9 cellular contexts compared by ENCODE assay signal in the genomic region with DNA sequence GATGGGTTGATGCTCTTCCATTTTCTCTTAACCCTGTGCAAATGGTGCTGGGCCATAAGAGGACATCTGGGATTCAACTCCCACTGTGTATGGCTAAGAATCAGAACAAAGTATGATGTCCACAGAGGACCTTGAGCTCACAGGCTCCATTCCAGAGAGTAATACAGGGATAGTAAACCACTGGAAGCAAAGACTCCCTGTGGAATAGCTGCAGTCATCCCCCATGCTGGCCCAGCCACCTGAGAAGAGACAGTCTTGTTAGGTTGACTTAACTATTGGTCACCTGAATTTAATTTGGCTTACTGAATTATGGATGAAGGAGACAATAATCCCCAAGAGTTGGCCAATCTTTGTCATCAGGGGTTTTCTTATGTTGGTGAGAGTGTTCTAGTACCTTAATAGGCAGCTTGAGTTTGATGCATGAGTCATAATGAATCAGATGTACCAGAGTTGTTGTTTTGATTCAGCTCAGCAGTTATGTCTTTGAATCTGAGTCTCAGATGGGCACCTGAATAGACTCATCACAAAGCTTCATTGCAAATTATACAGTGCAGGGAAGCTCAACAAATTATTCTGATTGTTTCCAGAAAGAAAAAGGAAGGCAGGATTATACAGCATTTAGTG.
DNase-seq lines count a peak whose midpoint lies in the region; ATAC-seq lines count a peak whose summit lies in the region.
"Had no signal": no experiment of that assay in that cellular context is flagged by ENCODE, and none has a peak within 500 bp of the region (broad histone marks: within the 10 kb centered on the region; RNA-seq: fewer than 3 reads in every experiment).

No MANE protein-coding gene starts in this region.

- H4K12ac ChIP-seq in trophoblast cell (ENCODE audit: low read depth, low read length), result no peak overlapping the region

- no peaks in the 10 kb centered on the region for H3K27me3 ChIP-seq in trophoblast cell (ENCODE audit: insufficient read depth, low read length)

- peaks cover 25% of the 10 kb centered on the region for H3K27me3 Mint-ChIP-seq in activated T-helper 2 cell treated with anti-CD3 and anti-CD28 coated beads, Interferon-gamma antibody, Interleukin-2, Interleukin-4, amounts not matched to agents 10 μg/mL and 5 μg/mL and 100 μg/mL, durations not matched to agents 14 hours and 24 hours and 36 hours (ENCODE audit: low read depth)

- H3K4me3 ChIP-seq in trophoblast cell (ENCODE audit: low read depth, low read length), result no peak overlapping the region

- peak overlapping the region; percentile 88 for H3K27ac ChIP-seq in trophoblast cell (ENCODE audit: low read depth, low read length)

- peak overlapping the region; percentile 13 for H2BK12ac ChIP-seq in trophoblast cell (ENCODE audit: low read length)

- peak overlapping the region; percentile 47 for H3K14ac ChIP-seq in trophoblast cell (ENCODE audit: low read length)

- no peak overlapping the region for H3K23ac ChIP-seq in trophoblast cell (ENCODE audit: low read length)

- H3K4me2 ChIP-seq in trophoblast cell (ENCODE audit: low read length), result peak overlapping the region; percentile 44

- intact Hi-C loops in activated T-helper 2 cell treated with anti-CD3 and anti-CD28 coated beads, Interferon-gamma antibody, Interleukin-2, Interleukin-4, amounts not matched to agents 10 μg/mL and 5 μg/mL and 100 μg/mL, durations not matched to agents 14 hours and 24 hours and 36 hours (cut with micrococcal nuclease), result loop anchor here (1.0 kb wide), 1 partner anchor 44 kb away; no protein-coding TSS in a partner anchor
- intact Hi-C loops in head of caudate nucleus (cut with DNase I), result no loop called here

- no peaks in the 10 kb centered on the region for H3K36me3 ChIP-seq in trophoblast cell (ENCODE audit: control insufficient read depth in 1 of 2, insufficient read depth in 2 of 2, low read length in 2 of 2)

- H3K18ac ChIP-seq in trophoblast cell (ENCODE audit: low read length), result no peak overlapping the region

- H2AK5ac ChIP-seq in trophoblast cell (ENCODE audit: low read length), result peak overlapping the region; percentile 57

- H3K4ac ChIP-seq in trophoblast cell (ENCODE audit: low read depth, low read length), result no peak overlapping the region

- peaks cover 11% of the 10 kb centered on the region for H3K79me1 ChIP-seq in trophoblast cell (ENCODE audit: low read length)

- H3K9me3 ChIP-seq in trophoblast cell (ENCODE audit: insufficient read depth, low read depth, low read length), result peaks cover 9% of the 10 kb centered on the region

- peaks cover 8 to 14% of the 10 kb centered on the region in 2 experiments for H3K4me1 ChIP-seq in trophoblast cell (ENCODE audit: control insufficient read depth in 1 of 2, insufficient read depth in 2 of 2, low read length in 2 of 2)

- H3K9me3 Mint-ChIP-seq in activated T-helper 2 cell treated with anti-CD3 and anti-CD28 coated beads, Interferon-gamma antibody, Interleukin-2, Interleukin-4, amounts not matched to agents 10 μg/mL and 5 μg/mL and 100 μg/mL, durations not matched to agents 14 hours and 24 hours and 36 hours, result peaks cover 11% of the 10 kb centered on the region

- ATAC-seq in GM19025 (IDR thresholded peaks at IDR 0.05; ENCODE audit: low read depth, unreplicated experiment) (peak; percentile 42), HG02981 (IDR thresholded peaks at IDR 0.05; ENCODE audit: unreplicated experiment) (peak; percentile 58)

- no peak overlapping the region for H2AFZ ChIP-seq in trophoblast cell (ENCODE audit: insufficient read depth, low read length, poor library complexity)

- H3K79me2 ChIP-seq in trophoblast cell (ENCODE audit: control insufficient read depth, insufficient read depth, low read length, poor library complexity), result no peaks in the 10 kb centered on the region

- no peak for DNase-seq in activated T-helper 2 cell treated with anti-CD3 and anti-CD28 coated beads, Interferon-gamma antibody, Interleukin-2, Interleukin-4, amounts not matched to agents 10 μg/mL and 5 μg/mL and 100 μg/mL, durations not matched to agents 14 hours and 24 hours and 36 hours (ENCODE audit: low spot score)
- DNase-seq in trophoblast cell (peak in 1 of 2 donors; percentile 24), head of caudate nucleus (no peak), cerebellum (ENCODE audit: low spot score) (no peak), NCI-H1694 (lab: John Stamatoyannopoulos, UW) (no peak), NCI-H1092 (lab: John Stamatoyannopoulos, UW) (no peak)
- DNase-seq: naive thymus-derived CD8-positive, alpha-beta T cell had no signal

- no peak overlapping the region for H3K4me3 Mint-ChIP-seq in activated T-helper 2 cell treated with anti-CD3 and anti-CD28 coated beads, Interferon-gamma antibody, Interleukin-2, Interleukin-4, amounts not matched to agents 10 μg/mL and 5 μg/mL and 100 μg/mL, durations not matched to agents 14 hours and 24 hours and 36 hours (ENCODE audit: low read depth)
- H3K4me3 Mint-ChIP-seq: naive thymus-derived CD8-positive, alpha-beta T cell had no signal

- H2BK120ac ChIP-seq in trophoblast cell (ENCODE audit: insufficient read depth, low read length, poor library complexity), result peak overlapping the region; percentile 39

- peak overlapping the region; percentile 42 for H2BK5ac ChIP-seq in trophoblast cell (ENCODE audit: low read depth, low read length, poor library complexity)

- H3K4me1 Mint-ChIP-seq in activated T-helper 2 cell treated with anti-CD3 and anti-CD28 coated beads, Interferon-gamma antibody, Interleukin-2, Interleukin-4, amounts not matched to agents 10 μg/mL and 5 μg/mL and 100 μg/mL, durations not matched to agents 14 hours and 24 hours and 36 hours (ENCODE audit: low read depth), result peaks cover 8% of the 10 kb centered on the region

- H3K27ac Mint-ChIP-seq in activated T-helper 2 cell treated with anti-CD3 and anti-CD28 coated beads, Interferon-gamma antibody, Interleukin-2, Interleukin-4, amounts not matched to agents 10 μg/mL and 5 μg/mL and 100 μg/mL, durations not matched to agents 14 hours and 24 hours and 36 hours, result peak overlapping the region; percentile 6

- H4K91ac ChIP-seq in trophoblast cell (ENCODE audit: low read depth, low read length), result no peak overlapping the region

- no peaks in the 10 kb centered on the region for H3K36me3 Mint-ChIP-seq in activated T-helper 2 cell treated with anti-CD3 and anti-CD28 coated beads, Interferon-gamma antibody, Interleukin-2, Interleukin-4, amounts not matched to agents 10 μg/mL and 5 μg/mL and 100 μg/mL, durations not matched to agents 14 hours and 24 hours and 36 hours (ENCODE audit: low read depth)

- H3K9ac ChIP-seq in trophoblast cell (ENCODE audit: low read length), result no peak overlapping the region

- H4K8ac ChIP-seq in trophoblast cell (ENCODE audit: low read depth, low read length), result no peak overlapping the region
